ENCODE assay signal across 18 cellular contexts in genomic region chr15:39585394-39585841, GRCh38. TPM values are rescaled to one million over a fixed set of nuclear protein-coding genes. Genes with fewer than 3 reads are reported as not detected.
A peak's percentile ranks its signal among the peaks of the same experiment; 100 is the strongest.
DNase-seq lines count a peak whose midpoint lies in the region; ATAC-seq, FAIRE-seq and TF ChIP-seq lines count a peak whose summit lies in the region.
"Had no signal": no experiment of that assay in that cellular context is flagged by ENCODE, and none has a peak within 500 bp of the region (broad histone marks: within the 10 kb centered on the region; RNA-seq: fewer than 3 reads in every experiment).

No MANE protein-coding gene starts in this region.

- peaks cover 92% of the 10 kb centered on the region for H3K79me2 ChIP-seq in mammary epithelial cell (ENCODE audit: insufficient read depth, low read length)

- dilution Hi-C loops in mammary epithelial cell (cut with HindIII; ENCODE audit: low sequenced_read_pairs) = no loop called here

- H3K27ac Mint-ChIP-seq in endodermal cell = no peak overlapping the region
- no peak overlapping the region for H3K27ac Mint-ChIP-seq in activated T-helper 1 cell treated with anti-CD3 and anti-CD28 coated beads, Interleukin-12 subunit alpha, Interleukin-12 subunit beta, Interleukin-2, Interleukin-4 antibody, amounts not matched to agents 30 ng/mL and 10 ng/mL and 1 ng/mL, durations not matched to agents 14 hours and 24 hours and 36 hours
- H3K27ac Mint-ChIP-seq: activated CD4-positive, alpha-beta T cell treated with anti-CD3 and anti-CD28 coated beads, Interleukin-2, amount 10 ng/mL, durations not matched to agents 24 days and 14 days; IgD-negative memory B cell; T-cell had no signal

- no peaks in the 10 kb centered on the region for H3K9me3 Mint-ChIP-seq in endodermal cell
- H3K9me3 Mint-ChIP-seq in activated T-helper 1 cell treated with anti-CD3 and anti-CD28 coated beads, Interleukin-12 subunit alpha, Interleukin-12 subunit beta, Interleukin-2, Interleukin-4 antibody, amounts not matched to agents 30 ng/mL and 10 ng/mL and 1 ng/mL, durations not matched to agents 14 hours and 24 hours and 36 hours = no peaks in the 10 kb centered on the region
- H3K9me3 Mint-ChIP-seq: activated CD4-positive, alpha-beta T cell treated with anti-CD3 and anti-CD28 coated beads, Interleukin-2, amount 10 ng/mL, durations not matched to agents 24 days and 14 days; IgD-negative memory B cell; T-cell had no signal

- in situ Hi-C loops in mammary epithelial cell (cut with MboI; ENCODE audit: low sequenced_read_pairs in 2 of 2) = loop anchor here (10.0 to 25.0 kb wide), 2 partner anchors 169 to 873 kb away; no protein-coding TSS in a partner anchor
- in situ Hi-C loops in transverse colon (cut with MboI; ENCODE audit: low pct_ligation_motif_present in 1 of 4, low pct_unique_long_range_greater_than_20kb in 1 of 4, low sequenced_read_pairs in 3 of 4) = loop anchor here (10.0 to 25.0 kb wide), 6 partner anchors 177 to 881 kb away; no protein-coding TSS in a partner anchor

- intact Hi-C loops in mammary epithelial cell (cut with micrococcal nuclease) (no loop called here), kidney (cut with DNase I) (loop anchor here (10.0 kb wide), 1 partner anchor 881 kb away; no protein-coding TSS in a partner anchor), transverse colon (cut with DNase I; ENCODE audit: low total_unique reads) (no loop called here)
- intact Hi-C loops in activated T-helper 1 cell treated with anti-CD3 and anti-CD28 coated beads, Interleukin-12 subunit alpha, Interleukin-12 subunit beta, Interleukin-2, Interleukin-4 antibody, amounts not matched to agents 30 ng/mL and 10 ng/mL and 1 ng/mL, durations not matched to agents 14 hours and 24 hours and 36 hours (cut with micrococcal nuclease) = no loop called here

- peak overlapping the region; percentile 9 for H3K27ac ChIP-seq in mammary epithelial cell (ENCODE audit: insufficient read depth, low read depth, low read length)
- no peak overlapping the region for H3K27ac ChIP-seq in kidney (ENCODE audit: low read depth in 2 of 2, low read length in 2 of 2)
- peak overlapping the region; percentile 86 to 97 (median 95) for H3K27ac ChIP-seq in transverse colon
- H3K27ac ChIP-seq in endodermal cell (ENCODE audit: low read depth, low read length) = no peak overlapping the region

- H3K9me3 ChIP-seq in mammary epithelial cell (replicated peaks; ENCODE audit: insufficient read depth, low read length) (no peaks in the 10 kb centered on the region), kidney (ENCODE audit: control insufficient read depth in 1 of 2, low read length in 2 of 2) (no peaks in the 10 kb centered on the region), transverse colon (no peaks in the 10 kb centered on the region), endodermal cell (ENCODE audit: control insufficient read depth, low read length) (no peaks in the 10 kb centered on the region)
- H3K9me3 ChIP-seq: HAP-1, heart left ventricle, prostate gland had no signal

- H3K4me1 ChIP-seq in mammary epithelial cell (ENCODE audit: insufficient read depth, low read length) (peaks cover 40% of the 10 kb centered on the region), kidney (ENCODE audit: control insufficient read depth in 1 of 2, insufficient read depth in 1 of 2, low read depth in 1 of 2, low read length in 2 of 2) (peaks cover 53% of the 10 kb centered on the region in 2 donors), transverse colon (peaks cover 16 to 75% (median 51%) of the 10 kb centered on the region in 4 donors), endodermal cell (ENCODE audit: control insufficient read depth, insufficient read depth, low read length) (peaks cover 3% of the 10 kb centered on the region)
- H3K4me1 ChIP-seq: prostate gland had no signal

- no peak for ATAC-seq in HG02884 (IDR thresholded peaks at IDR 0.05; ENCODE audit: unreplicated experiment)
- ATAC-seq: heart left ventricle, T-cell had no signal

- H3K27me3 ChIP-seq in mammary epithelial cell (ENCODE audit: insufficient read depth, low read length) = no peaks in the 10 kb centered on the region
- H3K27me3 ChIP-seq in transverse colon = no peaks in the 10 kb centered on the region
- no peaks in the 10 kb centered on the region for H3K27me3 ChIP-seq in endodermal cell (ENCODE audit: control insufficient read depth, insufficient read depth, low read length, poor library complexity, severe bottlenecking)

- H3K9ac ChIP-seq in mammary epithelial cell (ENCODE audit: insufficient read depth, low read length) = peak overlapping the region; percentile 35
- H3K9ac ChIP-seq in kidney (ENCODE audit: low read length in 2 of 2) = no peak overlapping the region
- no peak overlapping the region for H3K9ac ChIP-seq in endodermal cell (ENCODE audit: extremely low read depth, low read length, poor library complexity, severe bottlenecking)

- no TSS peak for BruUV-seq in mammary epithelial cell (replicated peaks; lab: Mats Ljungman, UMichigan)

- peaks cover 80% of the 10 kb centered on the region for H3K36me3 ChIP-seq in mammary epithelial cell (ENCODE audit: insufficient read depth, low read length)
- peaks cover 48 to 86% of the 10 kb centered on the region in 2 donors for H3K36me3 ChIP-seq in kidney (ENCODE audit: control insufficient read depth in 1 of 2, insufficient read depth in 2 of 2, low read length in 2 of 2)
- H3K36me3 ChIP-seq in transverse colon = peaks cover 0 to 56% (median 18%) of the 10 kb centered on the region in 4 donors
- peaks cover 74% of the 10 kb centered on the region for H3K36me3 ChIP-seq in endodermal cell (ENCODE audit: control insufficient read depth, insufficient read depth, low read length)
- H3K36me3 ChIP-seq: prostate gland had no signal

- peaks cover 6% of the 10 kb centered on the region for H3K4me1 Mint-ChIP-seq in endodermal cell
- peaks cover 16% of the 10 kb centered on the region for H3K4me1 Mint-ChIP-seq in activated T-helper 1 cell treated with anti-CD3 and anti-CD28 coated beads, Interleukin-12 subunit alpha, Interleukin-12 subunit beta, Interleukin-2, Interleukin-4 antibody, amounts not matched to agents 30 ng/mL and 10 ng/mL and 1 ng/mL, durations not matched to agents 14 hours and 24 hours and 36 hours (ENCODE audit: low read depth)

- peaks cover 3% of the 10 kb centered on the region for H3K27me3 Mint-ChIP-seq in endodermal cell (ENCODE audit: insufficient read depth)
- H3K27me3 Mint-ChIP-seq in activated T-helper 1 cell treated with anti-CD3 and anti-CD28 coated beads, Interleukin-12 subunit alpha, Interleukin-12 subunit beta, Interleukin-2, Interleukin-4 antibody, amounts not matched to agents 30 ng/mL and 10 ng/mL and 1 ng/mL, durations not matched to agents 14 hours and 24 hours and 36 hours (ENCODE audit: insufficient read depth) = peaks cover 29% of the 10 kb centered on the region

- CTCF ChIA-PET in mammary epithelial cell (lab: Charles Lee; ENCODE audit: low non-redundant PET) = no interaction called here

- 40% methylated on average over 4 of the region's 4 CpGs for WGBS in mammary epithelial cell (ENCODE audit: low coverage, missing lambda C conversion rate)
- 63 to 71% methylated on average over 3 to 4 of the region's 4 CpGs for WGBS in transverse colon (ENCODE audit: low coverage in 1 of 2), 2 donors
- 95 to 100% methylated on average over 4 of the region's 4 CpGs for WGBS in endodermal cell (ENCODE audit: insufficient coverage in 1 of 2, insufficient read length in 1 of 2), 2 experiments

- H4K20me1 ChIP-seq in mammary epithelial cell (ENCODE audit: insufficient read depth, low read length) = peaks cover 47% of the 10 kb centered on the region

- H3K4me3 ChIP-seq in mammary epithelial cell (replicated peaks in 1 of 3; ENCODE audit: insufficient read depth in 1 of 3, low read depth in 2 of 3, low read length in 3 of 3) (peak overlapping the region in 2 of 3 experiments; percentile 62 to 67), kidney (ENCODE audit: low read length in 2 of 2) (peak overlapping the region; percentile 9 to 89), transverse colon (peak overlapping the region in 2 of 4 donors; percentile 3 to 83), endodermal cell (ENCODE audit: low read length) (no peak overlapping the region)
- H3K4me3 ChIP-seq: HAP-1, lung, prostate gland had no signal

- TF ChIP-seq POLR2A in transverse colon (IDR thresholded peaks at IDR 0.05) = no peak

- H3K36me3 Mint-ChIP-seq in endodermal cell (ENCODE audit: low read depth) = peaks cover 26% of the 10 kb centered on the region
- H3K36me3 Mint-ChIP-seq in activated T-helper 1 cell treated with anti-CD3 and anti-CD28 coated beads, Interleukin-12 subunit alpha, Interleukin-12 subunit beta, Interleukin-2, Interleukin-4 antibody, amounts not matched to agents 30 ng/mL and 10 ng/mL and 1 ng/mL, durations not matched to agents 14 hours and 24 hours and 36 hours (ENCODE audit: low read depth) = no peaks in the 10 kb centered on the region
- H3K36me3 Mint-ChIP-seq: IgD-negative memory B cell had no signal

- no peak for TF ChIP-seq EP300 in transverse colon (IDR thresholded peaks at IDR 0.05; ENCODE audit: low read depth)

- H3K4me3 Mint-ChIP-seq in endodermal cell = no peak overlapping the region
- H3K4me3 Mint-ChIP-seq in activated T-helper 1 cell treated with anti-CD3 and anti-CD28 coated beads, Interleukin-12 subunit alpha, Interleukin-12 subunit beta, Interleukin-2, Interleukin-4 antibody, amounts not matched to agents 30 ng/mL and 10 ng/mL and 1 ng/mL, durations not matched to agents 14 hours and 24 hours and 36 hours = no peak overlapping the region
- H3K4me3 Mint-ChIP-seq: activated CD4-positive, alpha-beta T cell treated with anti-CD3 and anti-CD28 coated beads, Interleukin-2, amount 10 ng/mL, durations not matched to agents 24 days and 14 days; IgD-negative memory B cell; T-cell had no signal

- TF ChIP-seq CTCF in mammary epithelial cell (conservative IDR thresholded peaks at IDR 0.05 in 1 of 2, IDR thresholded peaks at IDR 0.05 in 1 of 2; ENCODE audit: extremely low read depth in 1 of 2, insufficient read depth in 1 of 2, low read depth in 1 of 2, low read length in 2 of 2) = no peak
- TF ChIP-seq CTCF in kidney (IDR thresholded peaks at IDR 0.05; ENCODE audit: borderline replicate concordance, extremely low read depth, insufficient read depth) = no peak
- TF ChIP-seq CTCF in transverse colon (IDR thresholded peaks at IDR 0.05) = no peak
- TF ChIP-seq CTCF in endodermal cell (conservative IDR thresholded peaks at IDR 0.05) = no peak

- DNase-seq in NCI-H82 (lab: John Stamatoyannopoulos, UW) (peak; percentile 47), NCI-H82 treated with DMSO at 0.1 percent for 48 hours (lab: John Stamatoyannopoulos, UW; ENCODE audit: unreplicated experiment) (no peak), mammary epithelial cell (peak; percentile 56), kidney (no peak), transverse colon (peak; percentile 13), endodermal cell (no peak)
- DNase-seq in activated T-helper 1 cell treated with anti-CD3 and anti-CD28 coated beads, Interleukin-12 subunit alpha, Interleukin-12 subunit beta, Interleukin-2, Interleukin-4 antibody, amounts not matched to agents 30 ng/mL and 10 ng/mL and 1 ng/mL, durations not matched to agents 14 hours and 24 hours and 36 hours (ENCODE audit: low spot score) = no peak
- DNase-seq: activated CD4-positive, alpha-beta T cell treated with anti-CD3 and anti-CD28 coated beads, Interleukin-2, amount 10 ng/mL, durations not matched to agents 24 days and 14 days; activated naive CD4-positive, alpha-beta T cell treated with Interleukin-2 at 50 U/mL for 16 hours; DMS53; heart left ventricle; NCI-H187 treated with DMSO at 0.1 percent for 48 hours; T-cell had no signal

- H3K4me2 ChIP-seq in mammary epithelial cell (ENCODE audit: insufficient read depth, low read depth, low read length) = peak overlapping the region; percentile 95

- no peak for FAIRE-seq in kidney (lab: Jason Lieb, UNC)

- H2AFZ ChIP-seq in mammary epithelial cell (ENCODE audit: low read depth, low read length) = no peak overlapping the region

RNA-seq across cellular contexts. Expression of gene THBS1, which starts 4.5 kb away (rescaled TPM):
- total RNA-seq in mammary epithelial cell (over 10,000 TPM in 1 of 2 donors, 1,000 to 10,000 TPM in 1; 3,517 to 11,760 TPM), kidney (377 TPM), transverse colon (100 to 1,000 TPM; 197 to 753 (median 410) TPM), endodermal cell (10 to 100 TPM; 13.9 to 16.5 TPM)
- polyA plus RNA-seq in mammary epithelial cell (909 TPM), kidney (ENCODE audit: insufficient read depth, low read depth, low replicate concordance) (26.4 TPM)
- polyA minus RNA-seq in mammary epithelial cell = 7,367 TPM
- polyA plus RNA-seq in endodermal cell (2013, experiment 1 of 2) = 27.0 TPM
- 28.3 TPM for polyA plus RNA-seq in endodermal cell (2013, experiment 2 of 2)
- 2.3 and 3.2 TPM in 2 replicates for total RNA-seq in activated T-helper 1 cell treated with anti-CD3 and anti-CD28 coated beads, Interleukin-12 subunit alpha, Interleukin-12 subunit beta, Interleukin-2, Interleukin-4 antibody, amounts not matched to agents 30 ng/mL and 10 ng/mL and 1 ng/mL, durations not matched to agents 14 hours and 24 hours and 36 hours

Comparison
In these comparisons a context has a peak if more than half of its experiments do, and no peak if none do; other contexts are left out.
1. DNase-seq: peak in NCI-H82 (single experiment), mammary epithelial cell (single experiment) and transverse colon (single experiment); none in NCI-H82 treated with DMSO at 0.1 percent for 48 hours (single experiment), kidney (single experiment), endodermal cell (single experiment) and activated T-helper 1 cell treated with anti-CD3 and anti-CD28 coated beads, Interleukin-12 subunit alpha, Interleukin-12 subunit beta, Interleukin-2, Interleukin-4 antibody, amounts not matched to agents 30 ng/mL and 10 ng/mL and 1 ng/mL, durations not matched to agents 14 hours and 24 hours and 36 hours (single experiment).
2. H3K27ac ChIP-seq: peak in mammary epithelial cell (single experiment) and transverse colon (4 of 4); none in kidney (0 of 2) and endodermal cell (single experiment).
3. RNA of gene THBS1, which starts 4.5 kb away (total RNA-seq): 3,517 to 11,760 TPM in mammary epithelial cell, 197 to 753 TPM in transverse colon and 377 TPM in kidney (single experiment); 13.9 to 16.5 TPM in endodermal cell and 2.3 to 3.2 TPM in activated T-helper 1 cell treated with anti-CD3 and anti-CD28 coated beads, Interleukin-12 subunit alpha, Interleukin-12 subunit beta, Interleukin-2, Interleukin-4 antibody, amounts not matched to agents 30 ng/mL and 10 ng/mL and 1 ng/mL, durations not matched to agents 14 hours and 24 hours and 36 hours; every median in the first group is over 10 times any median in the second.